23 cellular contexts compared by ENCODE assay signal in the genomic region with DNA sequence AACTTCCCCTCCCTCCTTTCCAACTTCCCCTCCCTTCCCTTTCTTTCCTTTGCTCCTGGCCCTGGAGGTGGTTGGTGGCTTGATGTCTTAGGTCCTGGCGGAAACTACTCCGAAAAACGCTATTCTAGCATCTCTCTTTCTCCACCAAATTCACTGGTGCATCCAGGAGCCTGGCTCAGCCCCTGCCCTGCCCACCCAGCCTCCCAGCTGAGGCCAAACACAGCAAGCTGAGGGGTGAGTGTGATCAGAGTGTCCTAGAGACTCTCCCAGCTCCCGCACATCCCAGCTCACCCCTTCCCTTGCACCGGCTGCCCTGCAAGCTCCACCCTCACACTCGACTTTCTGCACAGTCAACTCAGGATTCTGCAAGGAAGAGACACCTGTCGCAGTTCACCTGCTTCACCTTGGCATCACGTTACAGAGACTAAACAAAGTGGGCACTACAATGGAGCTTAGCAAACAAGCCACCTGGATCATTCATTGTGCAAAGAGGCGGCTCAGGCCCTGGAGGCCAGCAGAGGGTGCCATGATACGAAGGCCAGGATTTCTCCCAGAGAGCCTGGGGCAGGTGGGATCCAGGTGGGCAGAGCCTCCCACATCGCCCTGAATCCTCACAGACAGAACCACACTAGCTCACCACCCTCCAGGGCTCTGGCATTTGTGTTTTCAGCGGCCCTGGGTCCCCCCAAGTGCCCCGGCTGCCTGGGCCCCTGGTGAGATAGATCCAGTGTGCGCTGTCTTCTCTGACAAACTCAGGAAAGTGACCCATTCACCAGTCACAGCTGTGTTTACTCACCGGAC.
A peak's percentile ranks its signal among the peaks of the same experiment; 100 is the strongest.
DNase-seq lines count a peak whose midpoint lies in the region; ATAC-seq and TF ChIP-seq lines count a peak whose summit lies in the region.
"Had no signal": no experiment of that assay in that cellular context is flagged by ENCODE, and none has a peak within 500 bp of the region (broad histone marks: within the 10 kb centered on the region; RNA-seq: fewer than 3 reads in every experiment).

No MANE protein-coding gene starts in this region.

- TF ChIP-seq CTCF in endodermal cell (conservative IDR thresholded peaks at IDR 0.05), result peak; percentile 62
- TF ChIP-seq CTCF in testis (IDR thresholded peaks at IDR 0.05), result no peak
- TF ChIP-seq CTCF in Calu3 (IDR thresholded peaks at IDR 0.05; ENCODE audit: unreplicated experiment), result no peak
- TF ChIP-seq CTCF in natural killer cell (IDR thresholded peaks at IDR 0.05), result no peak

- intact Hi-C loops in testis (cut with DNase I; ENCODE audit: low total_unique reads), result no loop called here
- intact Hi-C loops in Calu3 (cut with micrococcal nuclease; ENCODE audit: unreplicated experiment), result no loop called here
- intact Hi-C loops in natural killer cell (cut with micrococcal nuclease), result no loop called here

- H3K4me3 Mint-ChIP-seq in endodermal cell, result no peak overlapping the region
- H3K4me3 Mint-ChIP-seq in Calu3 (ENCODE audit: low read depth, unreplicated experiment), result no peak overlapping the region
- H3K4me3 Mint-ChIP-seq in natural killer cell, result no peak overlapping the region
- H3K4me3 Mint-ChIP-seq: naive thymus-derived CD8-positive, alpha-beta T cell; stimulated activated naive CD8-positive, alpha-beta T cell treated with anti-CD3 and anti-CD28 coated beads, Interleukin-15, amount 100 ng/mL, for 72 hours had no signal

- H3K27ac Mint-ChIP-seq in endodermal cell (no peak overlapping the region), Calu3 (ENCODE audit: unreplicated experiment) (no peak overlapping the region), natural killer cell (no peak overlapping the region)

- H3K9me3 ChIP-seq in endodermal cell (ENCODE audit: control insufficient read depth, low read length), result no peaks in the 10 kb centered on the region
- no peaks in the 10 kb centered on the region for H3K9me3 ChIP-seq in testis
- H3K9me3 ChIP-seq: BLaER1 treated with 17β-estradiol and CSF1 and Interleukin-3, amounts not matched to agents 10 nM and 100 nM; body of pancreas had no signal

- no peak overlapping the region for H3K9ac ChIP-seq in endodermal cell (ENCODE audit: extremely low read depth, low read length, poor library complexity, severe bottlenecking)
- H3K9ac ChIP-seq: BLaER1 treated with 17β-estradiol and CSF1 and Interleukin-3, amounts not matched to agents 10 nM and 100 nM had no signal

- CTCF ChIA-PET in Calu3 (lab: Charles Lee), result no interaction called here

- H3K9me3 Mint-ChIP-seq in endodermal cell (no peaks in the 10 kb centered on the region), Calu3 (ENCODE audit: low read depth, unreplicated experiment) (peaks cover 5% of the 10 kb centered on the region), natural killer cell (no peaks in the 10 kb centered on the region)
- H3K9me3 Mint-ChIP-seq: stimulated activated naive CD8-positive, alpha-beta T cell treated with anti-CD3 and anti-CD28 coated beads, Interleukin-15, amount 100 ng/mL, for 72 hours had no signal

- DNase-seq in COLO668 (lab: John Stamatoyannopoulos, UW; ENCODE audit: unreplicated experiment) (peak; percentile 86), NCI-H1436 (lab: John Stamatoyannopoulos, UW) (peak; percentile 93), NCI-H2196 treated with DMSO at 0.1 percent for 48 hours (lab: John Stamatoyannopoulos, UW; ENCODE audit: unreplicated experiment) (peak; percentile 77), endodermal cell (no peak), testis (no peak), Calu3 (no peak), natural killer cell (no peak)
- DNase-seq: 8988T; activated CD4-positive, alpha-beta T cell treated with anti-CD3 and anti-CD28 coated beads, Interleukin-2, amount 50 U/mL, for 1 hour; activated naive CD4-positive, alpha-beta T cell treated with anti-CD3 and anti-CD28 coated beads, Interleukin-2, amount 50 U/mL, for 16 hours; EL; foreskin melanocyte; NCI-H1048; stimulated activated naive CD8-positive, alpha-beta T cell treated with anti-CD3 and anti-CD28 coated beads, Interleukin-15, amount 100 ng/mL, for 72 hours had no signal

- H3K36me3 Mint-ChIP-seq in endodermal cell (ENCODE audit: low read depth) (peaks cover 4% of the 10 kb centered on the region), Calu3 (ENCODE audit: insufficient read depth, unreplicated experiment) (no peaks in the 10 kb centered on the region), natural killer cell (no peaks in the 10 kb centered on the region)
- H3K36me3 Mint-ChIP-seq: naive thymus-derived CD8-positive, alpha-beta T cell had no signal

- ATAC-seq in GM18498 (IDR thresholded peaks at IDR 0.05; ENCODE audit: unreplicated experiment), result no peak
- no peak for ATAC-seq in natural killer cell
- ATAC-seq: body of pancreas; K562; naive thymus-derived CD8-positive, alpha-beta T cell; SK-N-SH treated with all-trans-retinoic acid at 6 μM for 48 hours; stimulated activated naive CD8-positive, alpha-beta T cell treated with anti-CD3 and anti-CD28 coated beads, Interleukin-15, amount 100 ng/mL, for 72 hours had no signal

- H3K4me3 ChIP-seq in endodermal cell (ENCODE audit: low read length), result no peak overlapping the region
- H3K4me3 ChIP-seq in testis, result no peak overlapping the region
- H3K4me3 ChIP-seq: BLaER1 treated with 17β-estradiol and CSF1 and Interleukin-3, amounts not matched to agents 10 nM and 100 nM; body of pancreas; coronary artery; K562; lung had no signal

- H3K4me1 ChIP-seq in endodermal cell (ENCODE audit: control insufficient read depth, insufficient read depth, low read length) (no peaks in the 10 kb centered on the region), testis (peaks cover 8% of the 10 kb centered on the region)

- H3K4me1 Mint-ChIP-seq in endodermal cell (peaks cover 2% of the 10 kb centered on the region), Calu3 (ENCODE audit: low read depth, unreplicated experiment) (no peaks in the 10 kb centered on the region), natural killer cell (no peaks in the 10 kb centered on the region)
- H3K4me1 Mint-ChIP-seq: naive thymus-derived CD8-positive, alpha-beta T cell; stimulated activated naive CD8-positive, alpha-beta T cell treated with anti-CD3 and anti-CD28 coated beads, Interleukin-15, amount 100 ng/mL, for 72 hours had no signal

- BruUV-seq in Calu3 (replicated peaks; lab: Mats Ljungman, UMichigan), result no TSS peak

- H3K27me3 ChIP-seq in endodermal cell (ENCODE audit: control insufficient read depth, insufficient read depth, low read length, poor library complexity, severe bottlenecking), result no peaks in the 10 kb centered on the region
- H3K27me3 ChIP-seq in testis, result no peaks in the 10 kb centered on the region
- H3K27me3 ChIP-seq: BLaER1 treated with 17β-estradiol and CSF1 and Interleukin-3, amounts not matched to agents 10 nM and 100 nM; body of pancreas had no signal

- H3K27me3 Mint-ChIP-seq in endodermal cell (ENCODE audit: insufficient read depth) (no peaks in the 10 kb centered on the region), Calu3 (ENCODE audit: unreplicated experiment) (no peaks in the 10 kb centered on the region), natural killer cell (ENCODE audit: low read depth in 2 of 2) (no peaks in the 10 kb centered on the region)
- H3K27me3 Mint-ChIP-seq: stimulated activated naive CD8-positive, alpha-beta T cell treated with anti-CD3 and anti-CD28 coated beads, Interleukin-15, amount 100 ng/mL, for 72 hours had no signal

- H3K27ac ChIP-seq in endodermal cell (ENCODE audit: low read depth, low read length) (no peak overlapping the region), testis (no peak overlapping the region)
- H3K27ac ChIP-seq: BLaER1 treated with 17β-estradiol and CSF1 and Interleukin-3, amounts not matched to agents 10 nM and 100 nM; body of pancreas; coronary artery; HL-60 had no signal

- no peak for TF ChIP-seq POLR2A in testis (IDR thresholded peaks at IDR 0.05)

- WGBS in endodermal cell (ENCODE audit: insufficient coverage in 1 of 2, insufficient read length in 1 of 2), 2 experiments, result 83 to 96% methylated on average over 6 to 13 of the region's 15 CpGs
- WGBS in testis, 2 donors, result 91% methylated on average over 15 of the region's 15 CpGs

- H3K36me3 ChIP-seq in endodermal cell (ENCODE audit: control insufficient read depth, insufficient read depth, low read length) (no peaks in the 10 kb centered on the region), testis (ENCODE audit: low read depth, missing control alignments) (no peaks in the 10 kb centered on the region)

Comparison
In these comparisons a context has a peak if more than half of its experiments do, and no peak if none do; other contexts are left out.
1. DNase-seq: peak in COLO668 (single experiment), NCI-H1436 (single experiment) and NCI-H2196 treated with DMSO at 0.1 percent for 48 hours (single experiment); none in endodermal cell (single experiment), testis (single experiment), Calu3 (single experiment) and natural killer cell (single experiment).